ENCODE assay signal across 31 cellular contexts in the genomic region with DNA sequence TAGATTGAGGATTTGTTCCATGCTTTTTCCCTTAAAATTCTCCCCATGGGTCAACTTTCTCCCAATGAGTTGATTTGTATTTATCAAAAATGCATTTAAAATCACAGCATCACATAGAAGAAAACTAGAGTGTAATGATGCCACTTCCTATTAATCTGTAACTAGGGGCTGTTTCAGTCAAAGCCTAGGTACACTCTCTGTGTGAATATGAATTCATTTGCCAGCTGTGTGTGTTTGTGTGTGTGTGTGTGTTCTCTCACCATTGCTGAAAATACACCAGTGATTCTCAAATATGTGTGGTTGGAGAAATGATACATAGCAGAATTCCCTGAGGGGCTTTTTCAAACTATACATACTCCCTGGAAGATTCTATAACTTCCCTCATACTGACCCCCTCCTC.
DNase-seq lines count a peak whose midpoint lies in the region; ATAC-seq, FAIRE-seq and TF ChIP-seq lines count a peak whose summit lies in the region.
"Had no signal": no experiment of that assay in that cellular context is flagged by ENCODE, and none has a peak within 500 bp of the region (broad histone marks: within the 10 kb centered on the region; RNA-seq: fewer than 3 reads in every experiment).

No MANE protein-coding gene starts in this region.

- H3K4me1 ChIP-seq in body of pancreas (peaks cover 3% of the 10 kb centered on the region), pancreas (no peaks in the 10 kb centered on the region)
- H3K4me1 ChIP-seq: A549; BE2C; BLaER1; BLaER1 treated with 17β-estradiol and CSF1 and Interleukin-3, amounts not matched to agents 10 nM and 100 nM; Caco-2 had no signal

- intact Hi-C loops in body of pancreas (cut with DNase I): no loop called here
- intact Hi-C loops in pancreas (cut with DNase I): no loop called here

- H3K27ac ChIP-seq in body of pancreas (no peak overlapping the region), pancreas (no peak overlapping the region)
- H3K27ac ChIP-seq: 22Rv1; A549; BLaER1; BLaER1 treated with 17β-estradiol and CSF1 and Interleukin-3, amounts not matched to agents 10 nM and 100 nM; C4-2B had no signal

- H3K9me3 ChIP-seq in body of pancreas (no peaks in the 10 kb centered on the region), pancreas (no peaks in the 10 kb centered on the region)
- H3K9me3 ChIP-seq: A549, BE2C, Caco-2 had no signal

- H3K4me3 ChIP-seq in body of pancreas (no peak overlapping the region), pancreas (no peak overlapping the region)
- H3K4me3 ChIP-seq: A549; BLaER1; BLaER1 treated with 17β-estradiol and CSF1 and Interleukin-3, amounts not matched to agents 10 nM and 100 nM had no signal

- no peak for FAIRE-seq in pancreas (lab: Jason Lieb, UNC)
- FAIRE-seq: A204.1, A549, D721Med had no signal

- DNase-seq in body of pancreas: peak in 3 of 4 donors; percentile 12 to 28 (median 16)
- peak in 1 of 6 donors; percentile 12 for DNase-seq in pancreas
- no peak for DNase-seq in Kasumi-1 (lab: John Stamatoyannopoulos, UW)
- DNase-seq in ureter (ENCODE audit: low spot score): no peak
- DNase-seq: 8988T; ACHN; AML-193; BE2C; C1 segment of cervical spinal cord; Caco-2; Calu3; CD4-positive, alpha-beta memory T cell; CD4-positive, alpha-beta T cell; CD4-positive, CD25-positive, alpha-beta regulatory T cell; CD8-positive, alpha-beta memory T cell; CD8-positive, alpha-beta T cell; COR-L47; DMS 273 treated with DMSO at 0.1 percent for 48 hours; DMS153; DMS53; DMS79; DMS79 treated with DMSO at 0.1 percent for 48 hours; DND-41; EL had no signal

- ATAC-seq in body of pancreas (peak; percentile 68), pancreas (peak; percentile 41 to 83 (median 76))
- ATAC-seq: A549; CD8-positive, alpha-beta T cell had no signal

- H3K36me3 ChIP-seq in body of pancreas (replicated peaks in 1 of 2; ENCODE audit: insufficient read depth in 1 of 2, low read depth in 2 of 2) (no peaks in the 10 kb centered on the region), pancreas (no peaks in the 10 kb centered on the region)
- H3K36me3 ChIP-seq: BE2C; BLaER1; BLaER1 treated with 17β-estradiol and CSF1 and Interleukin-3, amounts not matched to agents 10 nM and 100 nM had no signal

- TF ChIP-seq CTCF in body of pancreas (IDR thresholded peaks at IDR 0.05): no peak
- no peak for TF ChIP-seq CTCF in pancreas (IDR thresholded peaks at IDR 0.05)

- H3K27me3 ChIP-seq in body of pancreas (no peaks in the 10 kb centered on the region), pancreas (no peaks in the 10 kb centered on the region)
- H3K27me3 ChIP-seq: BE2C; BLaER1; BLaER1 treated with 17β-estradiol and CSF1 and Interleukin-3, amounts not matched to agents 10 nM and 100 nM had no signal

- no peak for TF ChIP-seq POLR2A in body of pancreas (IDR thresholded peaks at IDR 0.05)

Comparison
In these comparisons a context has a peak if more than half of its experiments do, and no peak if none do; other contexts are left out.
1. DNase-seq: peak in body of pancreas (3 of 4); none in Kasumi-1 (0 of 2) and ureter (single experiment).